Comparison of ENCODE assay signal across 8 cellular contexts in genomic region chr4:186587416-186588018, GRCh38.
DNase-seq lines count a peak whose midpoint lies in the region; ATAC-seq and TF ChIP-seq lines count a peak whose summit lies in the region.

No MANE protein-coding gene starts in this region.

- peak; percentile 84 for TF ChIP-seq CTCF in C4-2B (conservative IDR thresholded peaks at IDR 0.05)

- H3K27ac ChIP-seq in C4-2B (no peak overlapping the region), iPS DF 6.9 (ENCODE audit: low read length) (no peak overlapping the region)

- no CpG with 5 or more reads among the region's 4 CpGs for WGBS in iPS DF 6.9 (ENCODE audit: insufficient coverage, insufficient read length)

- no peaks in the 10 kb centered on the region for H3K4me1 ChIP-seq in iPS DF 6.9 (ENCODE audit: control insufficient read depth, insufficient read depth, low read length)

- H3K27me3 ChIP-seq in iPS DF 6.9 (ENCODE audit: control insufficient read depth, insufficient read depth, low read length), result no peaks in the 10 kb centered on the region

- peaks cover 6% of the 10 kb centered on the region; the same call in 1 of the 2 replicates for H3K36me3 ChIP-seq in iPS DF 6.9 (ENCODE audit: control insufficient read depth, insufficient read depth, low read length)

- peak; percentile 19 to 43 (median 30) for DNase-seq in T-helper 1 cell
- peak; percentile 81 for DNase-seq in astrocyte of the hippocampus (ENCODE audit: low read depth, low spot score)
- peak; percentile 25 for DNase-seq in iPS DF 6.9 (ENCODE audit: low read depth, low spot score)
- DNase-seq in stimulated activated CD4-positive, alpha-beta T cell treated with anti-CD3 and anti-CD28 coated beads, Interleukin-15, amount 100 ng/mL, for 24 hours, result peak; percentile 77
- DNase-seq in NCI-H524 treated with DMSO at 0.1 percent for 48 hours (lab: John Stamatoyannopoulos, UW), result no peak

- H3K4me3 ChIP-seq in iPS DF 6.9 (ENCODE audit: low read length), result no peak overlapping the region

- peak; percentile 60 for ATAC-seq in GM18517 (IDR thresholded peaks at IDR 0.05; ENCODE audit: unreplicated experiment)
- ATAC-seq in HG03432 (IDR thresholded peaks at IDR 0.05; ENCODE audit: unreplicated experiment), result peak; percentile 79

- H3K9me3 ChIP-seq in iPS DF 6.9 (ENCODE audit: control insufficient read depth, insufficient read depth, low read length), result no peaks in the 10 kb centered on the region; the same call in 1 of the 2 replicates
